In the genomic region with DNA sequence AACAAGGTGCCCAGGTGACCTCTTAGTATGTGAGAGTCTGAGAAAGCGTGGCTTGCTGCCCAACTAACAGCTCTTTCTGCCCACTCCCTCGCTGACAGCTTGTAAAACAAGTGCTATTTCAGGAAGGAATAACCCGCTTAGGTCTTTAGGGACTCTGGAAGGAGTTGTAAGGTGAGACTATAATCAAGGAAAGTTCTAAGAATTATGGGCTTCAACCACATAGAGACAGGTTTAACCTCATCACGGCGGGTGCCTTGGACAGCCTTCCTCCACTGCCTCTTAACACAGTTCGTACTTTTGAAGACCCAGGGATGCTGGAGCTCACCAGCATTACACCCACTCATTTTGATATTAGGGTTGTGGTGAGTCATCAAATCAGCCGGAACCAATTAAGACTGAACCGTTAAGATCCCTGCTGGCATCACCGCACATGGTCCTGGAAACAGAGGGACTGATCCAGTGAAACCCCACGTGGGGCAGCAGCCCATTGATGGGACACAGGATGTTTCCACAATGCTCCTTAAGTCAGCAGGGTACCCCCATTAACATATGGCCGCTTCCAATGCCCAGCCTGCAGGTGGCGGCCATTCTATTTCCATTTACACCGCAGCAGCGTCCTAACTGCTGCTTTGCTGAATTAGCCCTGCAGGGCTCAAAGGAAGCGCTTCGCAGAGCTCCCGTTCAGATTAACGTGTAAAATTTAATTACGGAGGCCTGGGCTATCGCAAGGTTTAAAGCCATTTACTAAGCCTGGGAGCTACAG, we compare ENCODE assay signal across 12 cellular contexts.
A peak's percentile ranks its signal among the peaks of the same experiment; 100 is the strongest.
DNase-seq lines count a peak whose midpoint lies in the region; ATAC-seq, FAIRE-seq and TF ChIP-seq lines count a peak whose summit lies in the region.
"Had no signal": no experiment of that assay in that cellular context is flagged by ENCODE, and none has a peak within 500 bp of the region (broad histone marks: within the 10 kb centered on the region; RNA-seq: fewer than 3 reads in every experiment).

No MANE protein-coding gene starts in this region.

- TF ChIP-seq POLR2A in A549 (IDR thresholded peaks at IDR 0.05; ENCODE audit: low read length) = no peak

- WGBS in A549 (ENCODE audit: missing lambda C conversion rate) = 78% methylated on average over 20 of the region's 20 CpGs

- ATAC-seq in A549 (peak in 1 of 2 experiments; percentile 30; a peak in 1 of 6 replicates), GM18517 (IDR thresholded peaks at IDR 0.05; ENCODE audit: unreplicated experiment) (no peak), GM18868 (IDR thresholded peaks at IDR 0.05; ENCODE audit: unreplicated experiment) (no peak)
- ATAC-seq: psoas muscle had no signal

- CTCF ChIA-PET in A549 (lab: Yijun Ruan, JAX) = interaction anchor here (0.6 to 2.8 kb wide), 6 partner anchors 19 to 391 kb away, joined by 3 to 9 read pairs (median 4); no protein-coding TSS in a partner anchor

- TF ChIP-seq CTCF in A549 (IDR thresholded peaks at IDR 0.05) = no peak
- peak; percentile 15 for TF ChIP-seq CTCF in GM13976 (IDR thresholded peaks at IDR 0.05; ENCODE audit: borderline replicate concordance, control extremely low read depth, extremely low read depth, insufficient read depth, missing control alignments)
- TF ChIP-seq CTCF in VCaP (conservative IDR thresholded peaks at IDR 0.05) = 0 out of 2 replicates have a peak, but pooled peaks have one; percentile 19
- TF ChIP-seq CTCF in keratinocyte (optimal IDR thresholded peaks at IDR 0.05 in 1 of 3, IDR thresholded peaks at IDR 0.05 in 1 of 3, conservative IDR thresholded peaks at IDR 0.05 in 1 of 3; ENCODE audit: extremely low read depth in 1 of 3, insufficient read depth in 2 of 3, low read length in 3 of 3) = peak in 2 of 3 experiments; percentile 18 to 45

- H3K4me2 ChIP-seq in A549 = no peak overlapping the region
- H3K4me2 ChIP-seq in keratinocyte (ENCODE audit: control insufficient read depth, extremely low read depth, insufficient read depth, low read depth, low read length) = no peak overlapping the region

- H2AFZ ChIP-seq in keratinocyte (ENCODE audit: control insufficient read depth, low read length) = no peak overlapping the region

- dilution Hi-C loops in keratinocyte (cut with MboI; ENCODE audit: extremely low pct_ligation_motif_present, low sequenced_read_pairs) = no loop called here

- H3K9me1 ChIP-seq in keratinocyte (ENCODE audit: control insufficient read depth, extremely low read depth, insufficient read depth, low read length) = no peaks in the 10 kb centered on the region

- H3K4me1 ChIP-seq in A549 (no peaks in the 10 kb centered on the region), keratinocyte (ENCODE audit: control insufficient read depth, extremely low read depth, insufficient read depth, low read length) (no peaks in the 10 kb centered on the region)
- H3K4me1 ChIP-seq: psoas muscle, SJSA1 had no signal

- 0 out of 3 replicates have a peak, but pooled peaks cover 5% of the 10 kb centered on the region for H3K9me3 ChIP-seq in A549
- H3K9me3 ChIP-seq in keratinocyte (ENCODE audit: control insufficient read depth, low read depth, low read length) = no peaks in the 10 kb centered on the region
- H3K9me3 ChIP-seq: psoas muscle, SJSA1 had no signal

- H3K36me3 ChIP-seq in keratinocyte (ENCODE audit: control insufficient read depth in 2 of 2, extremely low read depth in 1 of 2, insufficient read depth in 2 of 2, low read length in 2 of 2) = no peaks in the 10 kb centered on the region
- H3K36me3 ChIP-seq: SJSA1 had no signal

- no peak for TF ChIP-seq EP300 in A549 (IDR thresholded peaks at IDR 0.05)

- no peak overlapping the region for H3K27ac ChIP-seq in A549
- no peak overlapping the region for H3K27ac ChIP-seq in VCaP
- no peak overlapping the region for H3K27ac ChIP-seq in keratinocyte (ENCODE audit: control insufficient read depth, insufficient read depth, low read length)
- H3K27ac ChIP-seq: psoas muscle, SJSA1 had no signal

- H4K20me1 ChIP-seq in keratinocyte (ENCODE audit: control insufficient read depth, extremely low read depth, insufficient read depth, low read length) = no peaks in the 10 kb centered on the region

- no peak overlapping the region for H3K4me3 ChIP-seq in A549
- no peak overlapping the region for H3K4me3 ChIP-seq in keratinocyte (ENCODE audit: control insufficient read depth in 2 of 3, extremely low read depth in 1 of 3, insufficient read depth in 2 of 3, low read depth in 1 of 3, low read length in 3 of 3)
- H3K4me3 ChIP-seq: psoas muscle, SJSA1 had no signal

- DNase-seq in A549 (ENCODE audit: low read depth in 1 of 2, low spot score in 1 of 2) (no peak), GM13976 (ENCODE audit: low spot score) (no peak), keratinocyte (ENCODE audit: low read depth, low spot score) (no peak), SIG-M5 (lab: John Stamatoyannopoulos, UW) (no peak)
- no peak for DNase-seq in activated CD4-positive, alpha-beta T cell treated with anti-CD3 and anti-CD28 coated beads, Interleukin-2, amount 50 U/mL, for 48 hours
- DNase-seq: Kasumi-1, psoas muscle had no signal

- FAIRE-seq in A549 (lab: Jason Lieb, UNC) (no peak), keratinocyte (lab: Jason Lieb, UNC) (no peak)
- FAIRE-seq: frontal cortex had no signal

- in situ Hi-C loops in GM13976 (cut with MboI; ENCODE audit: low sequenced_read_pairs, unreplicated experiment) = no loop called here

- H3K9ac ChIP-seq in keratinocyte (ENCODE audit: control insufficient read depth, extremely low read depth, insufficient read depth, low read length) = no peak overlapping the region

- H3K79me2 ChIP-seq in keratinocyte (ENCODE audit: control insufficient read depth, insufficient read depth, low read length) = no peaks in the 10 kb centered on the region

- POLR2A ChIA-PET in A549 (lab: Yijun Ruan, JAX) = no interaction called here

- peaks cover 2% of the 10 kb centered on the region for H3K27me3 ChIP-seq in keratinocyte (ENCODE audit: control insufficient read depth, extremely low read depth, insufficient read depth, low read length)

- TF ChIP-seq RAD21 in A549 (conservative IDR thresholded peaks at IDR 0.05 in 1 of 2, IDR thresholded peaks at IDR 0.05 in 1 of 2) = no peak

TF ChIP-seq in A549, 52 proteins besides CTCF, POLR2A, EP300 and RAD21:
- TF ChIP-seq EHMT2 (IDR thresholded peaks at IDR 0.05; ENCODE audit: low read depth) = no peak
- TF ChIP-seq, protein P1, sequence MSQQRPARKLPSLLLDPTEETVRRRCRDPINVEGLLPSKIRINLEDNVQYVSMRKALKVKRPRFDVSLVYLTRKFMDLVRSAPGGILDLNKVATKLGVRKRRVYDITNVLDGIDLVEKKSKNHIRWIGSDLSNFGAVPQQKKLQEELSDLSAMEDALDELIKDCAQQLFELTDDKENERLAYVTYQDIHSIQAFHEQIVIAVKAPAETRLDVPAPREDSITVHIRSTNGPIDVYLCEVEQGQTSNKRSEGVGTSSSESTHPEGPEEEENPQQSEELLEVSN (IDR thresholded peaks at IDR 0.05; ENCODE audit: borderline replicate concordance, low read depth) = no peak
- no peak for TF ChIP-seq FOSL2 (IDR thresholded peaks at IDR 0.05)
- peak; percentile 49 for TF ChIP-seq FOSL2 (CRISPR knock-in tag; IDR thresholded peaks at IDR 0.05)
